27 cellular contexts compared by ENCODE assay signal in the genomic region with DNA sequence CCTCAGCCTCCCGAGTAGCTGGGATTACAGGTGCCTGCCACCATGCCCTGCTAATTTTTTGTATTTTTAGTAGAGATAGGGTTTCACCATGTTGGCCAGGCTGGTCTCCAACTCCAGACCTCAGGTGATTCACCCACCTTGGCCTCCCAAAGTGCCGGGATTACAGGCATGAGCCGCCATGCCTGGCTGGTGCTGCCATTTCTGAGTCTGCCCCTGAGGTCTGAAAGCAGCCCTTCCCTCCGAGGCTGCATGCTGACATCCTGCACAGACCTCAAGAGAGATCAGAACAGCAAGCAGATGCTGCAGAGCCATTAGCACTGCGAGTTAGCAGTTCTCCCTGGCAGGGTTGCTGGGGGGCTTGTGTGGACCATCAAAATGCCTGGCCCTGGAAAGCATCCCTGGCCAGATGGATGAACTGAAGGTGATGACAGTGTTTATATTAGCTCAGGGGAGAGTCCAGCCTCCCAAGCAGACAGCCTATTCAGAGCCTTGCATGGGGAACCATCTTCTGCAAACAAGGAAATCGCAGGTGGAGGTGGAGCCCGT.
"Had no signal": no experiment of that assay in that cellular context is flagged by ENCODE, and none has a peak within 500 bp of the region (broad histone marks: within the 10 kb centered on the region; RNA-seq: fewer than 3 reads in every experiment).

No MANE protein-coding gene starts in this region.

- H3K4me3 ChIP-seq: MG63, Peyer's patch had no signal

- ATAC-seq: activated CD4-positive, alpha-beta T cell treated with anti-CD3 and anti-CD28 coated beads for 36 hours; activated CD8-positive, alpha-beta T cell treated with anti-CD3 and anti-CD28 coated beads, Interleukin-2, amount 10 ng/mL, durations not matched to agents 7 days and 5 days; activated naive CD8-positive, alpha-beta T cell treated with anti-CD3 and anti-CD28 coated beads, Interleukin-2, amount 50 U/mL, for 24 hours; PC-3; Right ventricle myocardium inferior had no signal

- H3K27me3 ChIP-seq: Peyer's patch had no signal

- H3K9me3 ChIP-seq: MG63, Peyer's patch had no signal

- H3K36me3 ChIP-seq: MG63, Peyer's patch had no signal

- H3K27ac ChIP-seq: Peyer's patch had no signal

- DNase-seq: activated CD4-positive, alpha-beta T cell treated with anti-CD3 and anti-CD28 coated beads for 36 hours; activated CD4-positive, alpha-beta T cell treated with anti-CD3 and anti-CD28 coated beads, Interleukin-2, amount 10 ng/mL, durations not matched to agents 7 days and 5 days; activated CD4-positive, alpha-beta T cell treated with anti-CD3 and anti-CD28 coated beads, Interleukin-2, amount 50 U/mL, for 48 hours; activated CD8-positive, alpha-beta T cell treated with anti-CD3 and anti-CD28 coated beads, Interleukin-2, amount 10 ng/mL, durations not matched to agents 7 days and 5 days; activated gamma-delta T cell; activated naive CD4-positive, alpha-beta T cell treated with Interleukin-2 at 50 U/mL for 16 hours; activated naive CD8-positive, alpha-beta T cell treated with anti-CD3 and anti-CD28 coated beads, Interleukin-2, amount 50 U/mL, for 24 hours; activated T-cell treated with anti-CD3 and anti-CD28 coated beads, Interleukin-2, amount 50 U/mL, for 24 hours; anterior cingulate cortex; central memory CD4-positive, alpha-beta T cell; Kasumi-1; KG1; MG63; NCI-H1092; NCI-H1436 treated with DMSO at 0.1 percent for 48 hours; NCI-H1694 treated with DMSO at 0.1 percent for 48 hours; NCI-H2029; NCI-H2107; NCI-H2171; NCI-H510A; NCI-H526 treated with DMSO at 0.1 percent for 48 hours; NK-92 treated with Interleukin-12 subunit alpha and Interleukin-12 subunit beta, amount 100 ng/mL, for 24 hours; PC-3; Peyer's patch; RPMI8226; SIG-M5 had no signal

- H3K4me1 ChIP-seq: Peyer's patch had no signal
